9 cellular contexts compared by ENCODE assay signal in genomic region chr6:32685603-32686002, GRCh38. TPM values are rescaled to one million over a fixed set of nuclear protein-coding genes. Genes with fewer than 3 reads are reported as not detected.
DNase-seq lines count a peak whose midpoint lies in the region; ATAC-seq and TF ChIP-seq lines count a peak whose summit lies in the region.
"Had no signal": no experiment of that assay in that cellular context is flagged by ENCODE, and none has a peak within 500 bp of the region (broad histone marks: within the 10 kb centered on the region; RNA-seq: fewer than 3 reads in every experiment).

No MANE protein-coding gene starts in this region.

- no peaks in the 10 kb centered on the region for H3K4me1 ChIP-seq in Peyer's patch
- H3K4me1 ChIP-seq in mucosa of descending colon (ENCODE audit: low read depth): no peaks in the 10 kb centered on the region
- no peaks in the 10 kb centered on the region for H3K4me1 ChIP-seq in ascending aorta

- no peaks in the 10 kb centered on the region for H3K27me3 ChIP-seq in Peyer's patch
- no peaks in the 10 kb centered on the region for H3K27me3 ChIP-seq in ascending aorta

- H3K4me3 ChIP-seq in Peyer's patch (no peak overlapping the region), mucosa of descending colon (no peak overlapping the region), ascending aorta (no peak overlapping the region)

- no peaks in the 10 kb centered on the region for H3K9me3 ChIP-seq in Peyer's patch
- no peaks in the 10 kb centered on the region for H3K9me3 ChIP-seq in mucosa of descending colon
- H3K9me3 ChIP-seq in ascending aorta: no peaks in the 10 kb centered on the region

- H3K27ac ChIP-seq in Peyer's patch (peak overlapping the region in 1 of 4 donors; percentile 69), ascending aorta (no peak overlapping the region)
- H3K27ac ChIP-seq: 22Rv1 had no signal

- TF ChIP-seq CTCF in Peyer's patch (IDR thresholded peaks at IDR 0.05) (no peak), mucosa of descending colon (IDR thresholded peaks at IDR 0.05) (no peak), ascending aorta (IDR thresholded peaks at IDR 0.05) (no peak)

- H3K36me3 ChIP-seq in Peyer's patch (no peaks in the 10 kb centered on the region), mucosa of descending colon (ENCODE audit: low read depth) (no peaks in the 10 kb centered on the region), ascending aorta (no peaks in the 10 kb centered on the region)

- TF ChIP-seq POLR2A in Peyer's patch (IDR thresholded peaks at IDR 0.05): no peak

- intact Hi-C loops in mucosa of descending colon (cut with DNase I, micrococcal nuclease) (no loop called here), ascending aorta (cut with DNase I) (no loop called here)

- peak; percentile 11 for DNase-seq in DMS 273 (lab: John Stamatoyannopoulos, UW; ENCODE audit: unreplicated experiment)
- no peak for DNase-seq in DMS 273 treated with DMSO at 0.1 percent for 48 hours (lab: John Stamatoyannopoulos, UW)
- peak in 2 of 3 donors; percentile 40 to 53 for DNase-seq in Peyer's patch
- DNase-seq in mucosa of descending colon: peak in 1 of 3 donors; percentile 24
- DNase-seq in NCI-H345 treated with DMSO at 0.1 percent for 48 hours (lab: John Stamatoyannopoulos, UW; ENCODE audit: unreplicated experiment): no peak
- DNase-seq in NCI-H774 (lab: John Stamatoyannopoulos, UW): no peak
- DNase-seq in ascending aorta (ENCODE audit: low spot score in 2 of 2): no peak

- ATAC-seq in HG02642 (IDR thresholded peaks at IDR 0.05; ENCODE audit: poor library complexity, unreplicated experiment): peak; percentile 79
- ATAC-seq in mucosa of descending colon: peak; percentile 92

RNA-seq across cellular contexts. Expression of gene HLA-DQB1, which starts 19.1 kb away (rescaled TPM):
- total RNA-seq in Peyer's patch (10 to 100 TPM in 1 of 4 donors, 1 to 10 TPM in 1, not detected in 2; 7.6 to 18.2 TPM), mucosa of descending colon (10 to 100 TPM in 2 of 3 donors, 1 to 10 TPM in 1; 4.7 to 18.6 (median 14.9) TPM), ascending aorta (3.5 TPM)

RNA-seq across cellular contexts. Expression of gene HLA-DQA1, which starts 48.4 kb away (rescaled TPM):
- total RNA-seq in Peyer's patch (10 to 100 TPM in 1 of 4 donors, 1 to 10 TPM in 1, under 1 TPM in 1, not detected in 1; 0.67 to 36.3 (median 1.5) TPM), mucosa of descending colon (10 to 100 TPM in 2 of 3 donors, 1 to 10 TPM in 1; 9.9 to 36.2 (median 24.1) TPM), ascending aorta (2.0 TPM)

RNA-seq across cellular contexts. Expression of gene HLA-DQA2, which starts 55.6 kb away (rescaled TPM):
- total RNA-seq in Peyer's patch: 1 to 10 TPM in 1 of 4 donors, not detected in 3; 2.5 TPM
- total RNA-seq in mucosa of descending colon: 1 to 10 TPM in 1 of 3 donors, not detected in 2; 1.6 TPM
- 2.2 TPM for total RNA-seq in ascending aorta

Comparison
In these comparisons a context has a peak if more than half of its experiments do, and no peak if none do; other contexts are left out.
1. DNase-seq: peak in DMS 273 (single experiment) and Peyer's patch (2 of 3); none in DMS 273 treated with DMSO at 0.1 percent for 48 hours (single experiment), NCI-H345 treated with DMSO at 0.1 percent for 48 hours (single experiment), NCI-H774 (single experiment) and ascending aorta (0 of 2).